Comparison of ENCODE assay signal across 11 cellular contexts in the genomic region with DNA sequence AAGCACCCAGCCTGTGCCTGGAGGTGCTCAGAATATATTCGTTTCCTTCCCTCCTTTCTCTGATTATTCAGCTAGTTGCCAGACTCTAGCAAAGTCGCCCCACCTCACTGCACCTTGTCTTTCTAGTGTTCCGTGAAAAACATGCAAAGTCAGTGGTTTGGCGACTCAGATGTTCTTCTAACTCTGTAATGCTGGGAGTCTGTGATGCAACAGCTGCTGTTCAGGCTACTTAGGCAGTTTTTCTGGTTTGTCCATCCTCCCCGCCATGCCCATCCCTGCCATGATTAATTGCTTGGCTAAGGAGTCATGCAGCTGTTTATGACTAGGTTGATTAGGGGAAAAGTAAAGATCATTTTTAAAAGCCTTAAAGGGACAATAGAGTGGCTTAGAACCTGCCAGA.
DNase-seq lines count a peak whose midpoint lies in the region; ATAC-seq and TF ChIP-seq lines count a peak whose summit lies in the region.
"Had no signal": no experiment of that assay in that cellular context is flagged by ENCODE, and none has a peak within 500 bp of the region (broad histone marks: within the 10 kb centered on the region; RNA-seq: fewer than 3 reads in every experiment).

No MANE protein-coding gene starts in this region.

- POLR2A ChIA-PET in PC-3 (lab: Charles Lee; ENCODE audit: unreplicated experiment) = no interaction called here

- H3K36me3 Mint-ChIP-seq in glutamatergic neuron (ENCODE audit: unreplicated experiment) = peaks cover 4% of the 10 kb centered on the region

- no peaks in the 10 kb centered on the region for H3K36me3 ChIP-seq in PC-3 (ENCODE audit: low read depth, low read length)
- H3K36me3 ChIP-seq in effector memory CD4-positive, alpha-beta T cell (ENCODE audit: control insufficient read depth, insufficient read depth, low read length) = no peaks in the 10 kb centered on the region
- H3K36me3 ChIP-seq: ascending aorta, WERI-Rb-1 had no signal

- intact Hi-C loops in PC-3 (cut with micrococcal nuclease) = no loop called here

- H3K9me3 Mint-ChIP-seq in glutamatergic neuron (ENCODE audit: unreplicated experiment) = peaks cover 3% of the 10 kb centered on the region

- no peak for TF ChIP-seq CTCF in PC-3 (conservative IDR thresholded peaks at IDR 0.05; ENCODE audit: low read depth, low read length)
- no peak for TF ChIP-seq CTCF in glutamatergic neuron (IDR thresholded peaks at IDR 0.05; ENCODE audit: partially characterized antibody, unreplicated experiment)

- DNase-seq in DMS53 treated with DMSO at 0.1 percent for 48 hours (lab: John Stamatoyannopoulos, UW; ENCODE audit: unreplicated experiment) = peak; percentile 52
- peak; percentile 94 for DNase-seq in PC-3
- DNase-seq in glomerular visceral epithelial cell (ENCODE audit: extremely low spot score) = peak; percentile 71
- no peak for DNase-seq in activated CD4-positive, alpha-beta T cell treated with anti-CD3 and anti-CD28 coated beads for 48 hours
- DNase-seq in glutamatergic neuron = no peak
- no peak for DNase-seq in effector memory CD4-positive, alpha-beta T cell
- DNase-seq in hepatic stellate cell (ENCODE audit: low spot score) = no peak
- DNase-seq: NCI-H2171 treated with DMSO at 0.1 percent for 48 hours, WERI-Rb-1 had no signal

- H3K27me3 Mint-ChIP-seq in glutamatergic neuron (ENCODE audit: unreplicated experiment) = no peaks in the 10 kb centered on the region

- no TSS peak for BruUV-seq in PC-3 (replicated peaks; lab: Mats Ljungman, UMichigan)

- no peaks in the 10 kb centered on the region for H3K9me3 ChIP-seq in PC-3 (ENCODE audit: low read length)
- no peaks in the 10 kb centered on the region for H3K9me3 ChIP-seq in effector memory CD4-positive, alpha-beta T cell (ENCODE audit: control insufficient read depth, low read length)
- H3K9me3 ChIP-seq: ascending aorta had no signal

- H3K4me3 Mint-ChIP-seq in glutamatergic neuron (ENCODE audit: unreplicated experiment) = no peak overlapping the region

- no peaks in the 10 kb centered on the region for H4K20me1 ChIP-seq in PC-3 (ENCODE audit: low read length)

- H3K4me2 ChIP-seq in PC-3 (ENCODE audit: low read length) = peak overlapping the region; percentile 61

- CTCF ChIA-PET in PC-3 (lab: Charles Lee) = no interaction called here

- H3K4me1 Mint-ChIP-seq in glutamatergic neuron (ENCODE audit: low read depth, unreplicated experiment) = peaks cover 3% of the 10 kb centered on the region

- peaks cover 27% of the 10 kb centered on the region for H3K4me1 ChIP-seq in PC-3 (ENCODE audit: insufficient read depth, low read length)
- no peaks in the 10 kb centered on the region for H3K4me1 ChIP-seq in effector memory CD4-positive, alpha-beta T cell (ENCODE audit: control insufficient read depth, insufficient read depth, low read length, poor library complexity, severe bottlenecking)
- H3K4me1 ChIP-seq: ascending aorta had no signal

- H3K79me2 ChIP-seq in PC-3 (ENCODE audit: low read length) = no peaks in the 10 kb centered on the region

- H3K27ac ChIP-seq in PC-3 (ENCODE audit: low read length) = peak overlapping the region; percentile 45
- H3K27ac ChIP-seq in effector memory CD4-positive, alpha-beta T cell (ENCODE audit: insufficient read depth, low read length, poor library complexity, severe bottlenecking) = no peak overlapping the region
- H3K27ac ChIP-seq: ascending aorta, WERI-Rb-1 had no signal

- no peaks in the 10 kb centered on the region for H3K27me3 ChIP-seq in PC-3 (ENCODE audit: low read length)
- H3K27me3 ChIP-seq in effector memory CD4-positive, alpha-beta T cell (replicated peaks; ENCODE audit: control insufficient read depth, insufficient read depth, low read length, poor library complexity, severe bottlenecking) = no peaks in the 10 kb centered on the region
- H3K27me3 ChIP-seq: ascending aorta had no signal

- no peak overlapping the region for H2AFZ ChIP-seq in PC-3 (ENCODE audit: low read length)

- no peak overlapping the region for H3K4me3 ChIP-seq in PC-3 (ENCODE audit: low read length)
- no peak overlapping the region for H3K4me3 ChIP-seq in effector memory CD4-positive, alpha-beta T cell (ENCODE audit: insufficient read depth, low read depth, low read length, poor library complexity, severe bottlenecking)
- H3K4me3 ChIP-seq: ascending aorta had no signal

- ATAC-seq in HG02885 (IDR thresholded peaks at IDR 0.05; ENCODE audit: poor library complexity, unreplicated experiment) (peak; percentile 69), PC-3 (peak; percentile 92)

- no peak overlapping the region for H3K27ac Mint-ChIP-seq in glutamatergic neuron (ENCODE audit: unreplicated experiment)

- no peaks in the 10 kb centered on the region for H3F3A ChIP-seq in PC-3 (ENCODE audit: low read length, unreplicated experiment)

- H3K9me2 ChIP-seq in PC-3 (replicated peaks; ENCODE audit: low read length) = no peaks in the 10 kb centered on the region

- H3K9ac ChIP-seq in PC-3 (ENCODE audit: low read length) = no peak overlapping the region

Comparison
In these comparisons a context has a peak if more than half of its experiments do, and no peak if none do; other contexts are left out.
1. DNase-seq: peak in DMS53 treated with DMSO at 0.1 percent for 48 hours (single experiment), PC-3 (single experiment) and glomerular visceral epithelial cell (single experiment); none in activated CD4-positive, alpha-beta T cell treated with anti-CD3 and anti-CD28 coated beads for 48 hours (single experiment), glutamatergic neuron (single experiment), effector memory CD4-positive, alpha-beta T cell (0 of 3) and hepatic stellate cell (single experiment).